19 cellular contexts compared by ENCODE assay signal in the genomic region with DNA sequence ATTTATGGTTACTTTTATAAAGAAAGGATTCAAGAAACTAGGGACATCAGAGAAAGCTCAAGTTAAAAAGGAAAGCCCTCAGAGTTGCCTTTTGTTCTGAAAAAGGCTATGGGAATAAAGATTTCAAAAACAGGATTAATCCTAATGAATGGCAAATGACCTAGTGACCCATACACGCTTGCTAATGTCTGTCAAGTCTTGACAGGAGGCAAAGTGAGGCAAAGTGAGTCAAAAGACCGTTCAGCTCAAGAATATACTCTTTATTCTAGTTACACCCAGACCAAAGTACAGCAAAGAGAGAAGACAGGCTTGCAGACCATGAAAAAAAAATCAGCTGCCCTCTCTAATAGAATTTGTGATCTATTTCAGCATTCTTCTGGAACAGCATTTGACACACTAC. TPM values are rescaled to one million over a fixed set of nuclear protein-coding genes. Genes with fewer than 3 reads are reported as not detected.
DNase-seq lines count a peak whose midpoint lies in the region; ATAC-seq and TF ChIP-seq lines count a peak whose summit lies in the region.
"Had no signal": no experiment of that assay in that cellular context is flagged by ENCODE, and none has a peak within 500 bp of the region (broad histone marks: within the 10 kb centered on the region; RNA-seq: fewer than 3 reads in every experiment).

No MANE protein-coding gene starts in this region.

- H3K4me3 Mint-ChIP-seq in natural killer cell: peak overlapping the region; percentile 60
- H3K4me3 Mint-ChIP-seq in natural killer cell treated with Interleukin-12 subunit alpha and Interleukin-12 subunit beta and Interleukin-15 and Interleukin-18, amount 100 ng/mL, for 72 hours: no peak overlapping the region

- in situ Hi-C loops in astrocyte of the cerebellum (cut with HindIII; ENCODE audit: low sequenced_read_pairs): no loop called here

- H3K27ac Mint-ChIP-seq in natural killer cell: no peak overlapping the region
- H3K27ac Mint-ChIP-seq in natural killer cell treated with Interleukin-12 subunit alpha and Interleukin-12 subunit beta and Interleukin-15 and Interleukin-18, amount 100 ng/mL, for 72 hours: no peak overlapping the region
- H3K27ac Mint-ChIP-seq: activated T-cell treated with anti-CD3 and anti-CD28 coated beads, Interleukin-2, amount 50 U/mL, for 24 hours; stimulated activated effector memory CD8-positive, alpha-beta T cell treated with anti-CD3 and anti-CD28 coated beads, Interleukin-12 subunit alpha, Interleukin-12 subunit beta, amount 100 ng/mL, for 72 hours had no signal

- peaks cover 24% of the 10 kb centered on the region for H3K36me3 Mint-ChIP-seq in natural killer cell
- peaks cover 43% of the 10 kb centered on the region for H3K36me3 Mint-ChIP-seq in natural killer cell treated with Interleukin-12 subunit alpha and Interleukin-12 subunit beta and Interleukin-15 and Interleukin-18, amount 100 ng/mL, for 72 hours

- H3K27ac ChIP-seq in muscle layer of duodenum (ENCODE audit: low read length) (no peak overlapping the region), dorsolateral prefrontal cortex (no peak overlapping the region)
- H3K27ac ChIP-seq: colonic mucosa, Peyer's patch, upper lobe of left lung had no signal

- peaks cover 3 to 11% of the 10 kb centered on the region in 2 donors for H3K9me3 Mint-ChIP-seq in natural killer cell
- peaks cover 7% of the 10 kb centered on the region for H3K9me3 Mint-ChIP-seq in natural killer cell treated with Interleukin-12 subunit alpha and Interleukin-12 subunit beta and Interleukin-15 and Interleukin-18, amount 100 ng/mL, for 72 hours

- intact Hi-C loops in natural killer cell (cut with micrococcal nuclease) (no loop called here), dorsolateral prefrontal cortex (cut with DNase I) (loop anchor here (5.0 to 10.0 kb wide), 3 partner anchors 36 to 171 kb away; a partner anchor contains a TSS)

- DNase-seq in natural killer cell: no peak
- no peak for DNase-seq in natural killer cell treated with Interleukin-12 subunit alpha and Interleukin-12 subunit beta and Interleukin-15 and Interleukin-18, amount 100 ng/mL, for 72 hours (ENCODE audit: low spot score)
- DNase-seq in astrocyte of the cerebellum (ENCODE audit: low read depth): no peak
- DNase-seq in OCI-M1 (lab: John Stamatoyannopoulos, UW): no peak
- no peak for DNase-seq in dorsolateral prefrontal cortex
- DNase-seq: activated T-cell treated with anti-CD3 and anti-CD28 coated beads, Interleukin-2, amount 50 U/mL, for 24 hours; colonic mucosa; DMS53; GOT3; hippocampal formation; NCI-H2081 treated with DMSO at 0.1 percent for 48 hours; NCI-H526; Peyer's patch; upper lobe of left lung had no signal

- no peak for TF ChIP-seq CTCF in natural killer cell (IDR thresholded peaks at IDR 0.05)
- no peak for TF ChIP-seq CTCF in astrocyte of the cerebellum (IDR thresholded peaks at IDR 0.05; ENCODE audit: low read depth, low read length, missing control alignments)
- TF ChIP-seq CTCF in dorsolateral prefrontal cortex (IDR thresholded peaks at IDR 0.05 in 54 of 56, conservative IDR thresholded peaks at IDR 0.05 in 2 of 56; ENCODE audit: low read depth in 1 of 56, partially characterized antibody in 56 of 56): no peak

- ATAC-seq in natural killer cell (no peak), GM19463 (IDR thresholded peaks at IDR 0.05; ENCODE audit: unreplicated experiment) (no peak), GM18519 (IDR thresholded peaks at IDR 0.05; ENCODE audit: low FRiP score, unreplicated experiment) (no peak)
- no peak for ATAC-seq in natural killer cell treated with Interleukin-12 subunit alpha and Interleukin-12 subunit beta and Interleukin-15 and Interleukin-18, amount 100 ng/mL, for 72 hours
- ATAC-seq: sciatic nerve; stimulated activated effector memory CD8-positive, alpha-beta T cell treated with anti-CD3 and anti-CD28 coated beads, Interleukin-12 subunit alpha, Interleukin-12 subunit beta, amount 100 ng/mL, for 72 hours had no signal

- peak overlapping the region; percentile 87 for H3K4me3 ChIP-seq in astrocyte of the cerebellum (ENCODE audit: low read depth, low read length)
- peak overlapping the region; percentile 4 to 78 for H3K4me3 ChIP-seq in muscle layer of duodenum (ENCODE audit: low read depth in 1 of 2, low read length in 2 of 2)
- H3K4me3 ChIP-seq in dorsolateral prefrontal cortex: peak overlapping the region in 9 of 59 donors; percentile 83 to 97 (median 94)

- no peaks in the 10 kb centered on the region for H3K27me3 ChIP-seq in muscle layer of duodenum (ENCODE audit: low read depth, low read length)
- H3K27me3 ChIP-seq in dorsolateral prefrontal cortex: no peaks in the 10 kb centered on the region
- H3K27me3 ChIP-seq: colonic mucosa, Peyer's patch, upper lobe of left lung had no signal

- H3K36me3 ChIP-seq in muscle layer of duodenum (ENCODE audit: control insufficient read depth in 1 of 2, insufficient read depth in 2 of 2, low read length in 2 of 2): peaks cover 24 to 52% of the 10 kb centered on the region in 2 donors

- H3K4me1 Mint-ChIP-seq in natural killer cell: peaks cover 35 to 41% of the 10 kb centered on the region in 2 donors
- peaks cover 23 to 26% of the 10 kb centered on the region in 2 donors for H3K4me1 Mint-ChIP-seq in natural killer cell treated with Interleukin-12 subunit alpha and Interleukin-12 subunit beta and Interleukin-15 and Interleukin-18, amount 100 ng/mL, for 72 hours (ENCODE audit: low read depth in 2 of 2)

- peaks cover 26 to 35% of the 10 kb centered on the region in 2 donors for H3K9me3 ChIP-seq in muscle layer of duodenum (ENCODE audit: control insufficient read depth in 1 of 2, low read length in 2 of 2)

- peaks cover 25 to 31% of the 10 kb centered on the region in 2 donors for H3K4me1 ChIP-seq in muscle layer of duodenum (ENCODE audit: control insufficient read depth in 1 of 2, insufficient read depth in 2 of 2, low read length in 2 of 2)

- no peaks in the 10 kb centered on the region for H3K27me3 Mint-ChIP-seq in natural killer cell (ENCODE audit: low read depth in 2 of 2)
- H3K27me3 Mint-ChIP-seq in natural killer cell treated with Interleukin-12 subunit alpha and Interleukin-12 subunit beta and Interleukin-15 and Interleukin-18, amount 100 ng/mL, for 72 hours: no peaks in the 10 kb centered on the region
- H3K27me3 Mint-ChIP-seq: activated T-cell treated with anti-CD3 and anti-CD28 coated beads, Interleukin-2, amount 50 U/mL, for 24 hours had no signal

RNA-seq across cellular contexts. Expression of a gene that starts 3.5 kb away (rescaled TPM):
- 1 to 10 TPM; 4.5 to 7.8 (median 5.7) TPM for total RNA-seq in natural killer cell
- 1 to 10 TPM; 4.7 to 6.3 TPM for total RNA-seq in natural killer cell treated with Interleukin-12 subunit alpha and Interleukin-12 subunit beta and Interleukin-15 and Interleukin-18, amount 100 ng/mL, for 72 hours
- 10 to 100 TPM; 15.3 to 34.8 (median 19.1) TPM for total RNA-seq in dorsolateral prefrontal cortex

RNA-seq across cellular contexts. Expression of a gene that starts 22.1 kb away (rescaled TPM):
- total RNA-seq in natural killer cell: 100 to 1,000 TPM; 126 to 134 (median 128) TPM
- 100 to 1,000 TPM; 188 to 205 TPM for total RNA-seq in natural killer cell treated with Interleukin-12 subunit alpha and Interleukin-12 subunit beta and Interleukin-15 and Interleukin-18, amount 100 ng/mL, for 72 hours
- 100 to 1,000 TPM in 88 of 120 experiments, 10 to 100 TPM in 32; 86.5 to 128 (median 105) TPM for total RNA-seq in dorsolateral prefrontal cortex

RNA-seq across cellular contexts. Expression of a gene that starts 58.4 kb away (rescaled TPM):
- 1 to 10 TPM in 1 of 3 donors, under 1 TPM in 2; 0.75 to 1.5 (median 0.94) TPM for total RNA-seq in natural killer cell
- total RNA-seq in natural killer cell treated with Interleukin-12 subunit alpha and Interleukin-12 subunit beta and Interleukin-15 and Interleukin-18, amount 100 ng/mL, for 72 hours: under 1 TPM in 1 of 2 donors, not detected in 1; 0.31 TPM
- 10 to 100 TPM in 83 of 120 experiments, 1 to 10 TPM in 37; 4.4 to 24.9 (median 11.7) TPM for total RNA-seq in dorsolateral prefrontal cortex
